Comparison of ENCODE assay signal across 8 cellular contexts in genomic region chr10:29590598-29591415, GRCh38. TPM values are rescaled to one million over a fixed set of nuclear protein-coding genes. Genes with fewer than 3 reads are reported as not detected.
DNase-seq lines count a peak whose midpoint lies in the region; ATAC-seq, FAIRE-seq and TF ChIP-seq lines count a peak whose summit lies in the region.

No MANE protein-coding gene starts in this region.

- peak overlapping the region; percentile 60 for H2AFZ ChIP-seq in GM23248
- H2AFZ ChIP-seq in HepG2 (ENCODE audit: low read length), result no peak overlapping the region

- ATAC-seq in HepG2, result no peak

- FAIRE-seq in HepG2 (lab: Jason Lieb, UNC), result peak; percentile 63

- peak overlapping the region; percentile 83 for H3K9ac ChIP-seq in GM23248
- no peak overlapping the region for H3K9ac ChIP-seq in HepG2 (ENCODE audit: insufficient read depth, low read depth, low read length)

- TF ChIP-seq EP300 in HepG2 (IDR thresholded peaks at IDR 0.05; ENCODE audit: low read depth in 2 of 2, low read length in 2 of 2) (no peak), HepG2 (CRISPR knock-in tag; IDR thresholded peaks at IDR 0.05; ENCODE audit: borderline replicate concordance) (no peak), transverse colon (IDR thresholded peaks at IDR 0.05; ENCODE audit: low read depth) (no peak)

- peaks cover 38% of the 10 kb centered on the region for H3K4me1 Mint-ChIP-seq in CD14-positive monocyte

- no peaks in the 10 kb centered on the region for H3K9me3 ChIP-seq in GM23248 (ENCODE audit: low read depth)
- no peaks in the 10 kb centered on the region for H3K9me3 ChIP-seq in HepG2 (ENCODE audit: low read length)
- H3K9me3 ChIP-seq in transverse colon, result no peaks in the 10 kb centered on the region

- POLR2A ChIA-PET in HepG2 (lab: Yijun Ruan, JAX), result no interaction called here

- BruUV-seq in HepG2 (replicated peaks; lab: Mats Ljungman, UMichigan), result no TSS peak

- TF ChIP-seq CTCF in CD14-positive monocyte (IDR thresholded peaks at IDR 0.05) (peak; percentile 96), HepG2 (CRISPR knock-in tag; IDR thresholded peaks at IDR 0.05) (peak; percentile 68), transverse colon (IDR thresholded peaks at IDR 0.05) (peak; percentile 88 to 97 (median 94))

- no peaks in the 10 kb centered on the region for H4K20me1 ChIP-seq in GM23248 (ENCODE audit: insufficient read depth)
- H4K20me1 ChIP-seq in HepG2 (ENCODE audit: insufficient read depth, low read length), result no peaks in the 10 kb centered on the region

- H3K4me3 ChIP-seq in GM23248 (peak overlapping the region; percentile 66), HepG2 (replicated peaks in 1 of 3; ENCODE audit: insufficient read depth in 1 of 3, low read depth in 2 of 3, low read length in 3 of 3) (no peak overlapping the region), transverse colon (no peak overlapping the region)

- peaks cover 52% of the 10 kb centered on the region for H3F3A ChIP-seq in GM23248 (ENCODE audit: insufficient read depth)

- H3K79me2 ChIP-seq in GM23248 (ENCODE audit: insufficient read depth), result no peaks in the 10 kb centered on the region
- H3K79me2 ChIP-seq in HepG2 (ENCODE audit: insufficient read depth, low read length), result no peaks in the 10 kb centered on the region

- no peak for TF ChIP-seq RAD21 in HepG2 (CRISPR knock-in tag; IDR thresholded peaks at IDR 0.05)

- H3K27ac ChIP-seq in GM23248 (peak overlapping the region; percentile 96), HepG2 (ENCODE audit: extremely low read length, insufficient read depth, low read length) (no peak overlapping the region), transverse colon (peak overlapping the region; percentile 46 to 85 (median 77))

- H3K4me3 Mint-ChIP-seq in CD14-positive monocyte, result peak overlapping the region; percentile 59 to 76

- peaks cover 0 to 2% (median 0%) of the 10 kb centered on the region in 3 donors for H3K27me3 Mint-ChIP-seq in CD14-positive monocyte (ENCODE audit: low read depth in 3 of 3)

- WGBS in GM23248 (ENCODE audit: low coverage in 1 of 2, low lambda C conversion rate in 2 of 2, missing lambda C conversion rate in 2 of 2), 2 experiments, result 2 to 4% methylated on average over 2 of the region's 2 CpGs
- WGBS in HepG2 (ENCODE audit: low lambda C conversion rate), result 25% methylated on average over 2 of the region's 2 CpGs
- 0 to 18% methylated on average over 1 to 2 of the region's 2 CpGs for WGBS in transverse colon (ENCODE audit: low coverage in 1 of 2), 2 donors

- H3K36me3 ChIP-seq in GM23248 (ENCODE audit: low read depth) (no peaks in the 10 kb centered on the region), HepG2 (replicated peaks in 1 of 2; ENCODE audit: control insufficient read depth in 1 of 2, insufficient read depth in 2 of 2, low read length in 2 of 2) (no peaks in the 10 kb centered on the region), transverse colon (no peaks in the 10 kb centered on the region)

- H3K4me2 ChIP-seq in GM23248 (ENCODE audit: unreplicated experiment) (peak overlapping the region; percentile 89), HepG2 (ENCODE audit: low read depth, low read length) (no peak overlapping the region)

- peaks cover 9 to 15% of the 10 kb centered on the region in 2 donors for H3K36me3 Mint-ChIP-seq in CD14-positive monocyte

- intact Hi-C loops in CD14-positive monocyte (cut with micrococcal nuclease), result loop anchor here in 1 of 2 donors (5.0 kb wide), 1 partner anchor 39 kb away; no protein-coding TSS in a partner anchor
- intact Hi-C loops in HepG2 (cut with micrococcal nuclease; ENCODE audit: unreplicated experiment), result loop anchor here (5.0 kb wide), 2 partner anchors 54 to 74 kb away; no protein-coding TSS in a partner anchor
- intact Hi-C loops in transverse colon (cut with DNase I; ENCODE audit: low total_unique reads), result loop anchor here (10.0 kb wide), 1 partner anchor 134 kb away; no protein-coding TSS in a partner anchor
- intact Hi-C loops in posterior cingulate gyrus (cut with DNase I), result no loop called here

- no peaks in the 10 kb centered on the region for H3K9me2 ChIP-seq in GM23248 (ENCODE audit: insufficient read depth)

- H3K9me3 Mint-ChIP-seq in CD14-positive monocyte, result peaks cover 0 to 4% (median 0%) of the 10 kb centered on the region in 7 donors

- DNase-seq in CD14-positive monocyte (ENCODE audit: low spot score) (no peak), GM23248 (peak; percentile 80), OCI-M1 (lab: John Stamatoyannopoulos, UW) (peak; percentile 73), cerebellum (ENCODE audit: low spot score) (peak; percentile 19), HepG2 (ENCODE audit: low spot score) (peak; percentile 26), transverse colon (no peak), posterior cingulate gyrus (no peak)
- DNase-seq in activated naive CD4-positive, alpha-beta T cell treated with Interleukin-2 at 50 U/mL for 16 hours, result no peak

- H3K4me1 ChIP-seq in GM23248 (ENCODE audit: insufficient read depth) (peaks cover 52% of the 10 kb centered on the region), HepG2 (ENCODE audit: insufficient read depth, low read length) (peaks cover 43% of the 10 kb centered on the region), transverse colon (peaks cover 22 to 48% (median 32%) of the 10 kb centered on the region in 4 donors)

- CTCF ChIA-PET in HepG2 (lab: Yijun Ruan, JAX; ENCODE audit: low intra/inter-chr PET ratio, low total read pairs), result interaction anchor here (0.9 to 1.8 kb wide), 2 partner anchors 78 to 145 kb away, joined by 3 to 7 read pairs; no protein-coding TSS in a partner anchor

- H3K27ac Mint-ChIP-seq in CD14-positive monocyte, result peak overlapping the region; percentile 79 to 96 (median 92)

- in situ Hi-C loops in GM23248 (cut with MboI) (no loop called here), HepG2 (cut with HindIII; ENCODE audit: extremely low pct_ligation_motif_present, low pct_unique_long_range_greater_than_20kb) (no loop called here), transverse colon (cut with MboI; ENCODE audit: low pct_ligation_motif_present in 1 of 4, low pct_unique_long_range_greater_than_20kb in 1 of 4, low sequenced_read_pairs in 3 of 4) (no loop called here)

- TF ChIP-seq POLR2A in HepG2 (IDR thresholded peaks at IDR 0.05; ENCODE audit: insufficient read depth in 1 of 2, low read depth in 2 of 2, low read length in 2 of 2), result no peak
- TF ChIP-seq POLR2A in transverse colon (IDR thresholded peaks at IDR 0.05), result no peak

- no peaks in the 10 kb centered on the region for H3K27me3 ChIP-seq in GM23248 (replicated peaks; ENCODE audit: insufficient read depth)
- H3K27me3 ChIP-seq in HepG2 (ENCODE audit: control insufficient read depth in 1 of 2, insufficient read depth in 2 of 2, low read length in 2 of 2), result no peaks in the 10 kb centered on the region
- no peaks in the 10 kb centered on the region for H3K27me3 ChIP-seq in transverse colon

TF ChIP-seq in HepG2, 621 proteins besides CTCF, POLR2A, EP300 and RAD21:
- TF ChIP-seq SMC3 (IDR thresholded peaks at IDR 0.05; ENCODE audit: low read length) (peak; percentile 59), ZNF775 (CRISPR knock-in tag; IDR thresholded peaks at IDR 0.05; ENCODE audit: borderline replicate concordance) (no peak), MATR3 (CRISPR knock-in tag; IDR thresholded peaks at IDR 0.05) (no peak), NFIB (CRISPR knock-in tag; IDR thresholded peaks at IDR 0.05; ENCODE audit: borderline replicate concordance) (no peak), ZNF569 (CRISPR knock-in tag; IDR thresholded peaks at IDR 0.05; ENCODE audit: borderline replicate concordance) (no peak), STAG1 (CRISPR knock-in tag; IDR thresholded peaks at IDR 0.05) (peak; percentile 57), ZNF235 (CRISPR knock-in tag; IDR thresholded peaks at IDR 0.05; ENCODE audit: borderline replicate concordance) (no peak)

RNA-seq across cellular contexts. Expression of gene SVIL, which starts 44.0 kb away (rescaled TPM):
- 1 to 10 TPM; 2.1 to 5.8 TPM for polyA plus RNA-seq in CD14-positive monocyte
- total RNA-seq in GM23248 (2014; rRNA removed; shearing (Covaris generic)), result 6.6 and 7.3 TPM in 2 replicates
- polyA plus RNA-seq in GM23248 (2016; fragmentation: Nextera tagmentation; extraction: Ambion mirVana), result 5.9 and 11.0 TPM in 2 replicates
- total RNA-seq in cerebellum, result 46.3 TPM
- 4.8 and 12.1 TPM in 2 replicates for total RNA-seq in HepG2 (2016; rRNA removed; fragmentation: Illumina TruSeq; extraction: Trizol)
- total RNA-seq in HepG2 (2016; cell fraction: cytosol; rRNA removed; fragmentation: Illumina TruSeq; extraction: Trizol; ENCODE audit: low read depth), result 0.97 and 1.0 TPM in 2 replicates
- 3.3 and 10.0 TPM in 2 replicates for total RNA-seq in HepG2 (2016; cell fraction: insoluble cytoplasmic fraction; rRNA removed; fragmentation: Illumina TruSeq; extraction: Trizol)
- total RNA-seq in HepG2 (2016; cell fraction: membrane; rRNA removed; fragmentation: Illumina TruSeq; extraction: Trizol), result 1.7 and 3.2 TPM in 2 replicates
- total RNA-seq in HepG2 (2016; cell fraction: nucleus; rRNA removed; fragmentation: Illumina TruSeq; extraction: Trizol), result 20.3 and 24.1 TPM in 2 replicates
- 3.8 and 3.9 TPM in 2 replicates for polyA plus RNA-seq in HepG2 (2011; rRNA removed)
- 2.1 and 2.3 TPM in 2 replicates for polyA plus RNA-seq in HepG2 (2011; cell fraction: cytosol; rRNA removed)
- 14.8 and 16.4 TPM in 2 replicates for polyA plus RNA-seq in HepG2 (2011; cell fraction: nucleus; rRNA removed)
- polyA plus RNA-seq in HepG2 (2012), result 4.0 and 4.8 TPM in 2 replicates
- polyA plus RNA-seq in HepG2 (2016; cell fraction: cytosol; fragmentation: Illumina TruSeq; extraction: Trizol; ENCODE audit: low read depth), result 0.19 and 0.84 TPM in 2 replicates
- 2.5 and 3.2 TPM in 2 replicates for polyA plus RNA-seq in HepG2 (2016; cell fraction: insoluble cytoplasmic fraction; fragmentation: Illumina TruSeq; extraction: Trizol; ENCODE audit: low read depth)
- 0.45 and 0.66 TPM in 2 replicates for polyA plus RNA-seq in HepG2 (2016; cell fraction: membrane; fragmentation: Illumina TruSeq; extraction: Trizol; ENCODE audit: low read depth)
- 13.7 TPM in 2 replicates for polyA plus RNA-seq in HepG2 (2016; cell fraction: nucleus; fragmentation: Illumina TruSeq; extraction: Trizol; ENCODE audit: insufficient read depth, low read depth)
- 7.7 and 11.4 TPM in 2 replicates for polyA minus RNA-seq in HepG2 (2011; rRNA and poly(A)+ RNA removed; ENCODE audit: low replicate concordance)
- 4.8 and 7.2 TPM in 2 replicates for polyA minus RNA-seq in HepG2 (2011; cell fraction: cytosol; rRNA and poly(A)+ RNA removed)
- 30.3 and 30.4 TPM in 2 replicates for polyA minus RNA-seq in HepG2 (2011; cell fraction: nucleus; rRNA and poly(A)+ RNA removed)
- 100 to 1,000 TPM; 146 to 192 (median 156) TPM for total RNA-seq in transverse colon

Comparison
In these comparisons a context has a peak if more than half of its experiments do, and no peak if none do; other contexts are left out.
1. DNase-seq: peak in GM23248 (single experiment), OCI-M1 (single experiment), cerebellum (single experiment) and HepG2 (single experiment); none in CD14-positive monocyte (single experiment), transverse colon (single experiment), posterior cingulate gyrus (0 of 10) and activated naive CD4-positive, alpha-beta T cell treated with Interleukin-2 at 50 U/mL for 16 hours (single experiment).
2. Peak in every context shown above with its lines, with median percentiles within 50 percentile points of each other: CTCF ChIP-seq.